In genomic region chr21:28644762-28645161, GRCh38 we compare ENCODE assay signal across 33 cellular contexts.
DNase-seq lines count a peak whose midpoint lies in the region; ATAC-seq, FAIRE-seq and TF ChIP-seq lines count a peak whose summit lies in the region.
"Had no signal": no experiment of that assay in that cellular context is flagged by ENCODE, and none has a peak within 500 bp of the region (broad histone marks: within the 10 kb centered on the region; RNA-seq: fewer than 3 reads in every experiment).

No MANE protein-coding gene starts in this region.

- no TSS peak for BruUV-seq in OCI-LY7 (replicated peaks; lab: Mats Ljungman, UMichigan)

- no peaks in the 10 kb centered on the region for H3K9me2 ChIP-seq in OCI-LY7 (ENCODE audit: insufficient read depth, low read length)

- CTCF ChIA-PET in OCI-LY7 (lab: Charles Lee; ENCODE audit: unreplicated experiment), result no interaction called here

- TF ChIP-seq CTCF in cardiac fibroblast (IDR thresholded peaks at IDR 0.05; ENCODE audit: low read depth, low read length) (no peak), keratinocyte (optimal IDR thresholded peaks at IDR 0.05 in 1 of 3, IDR thresholded peaks at IDR 0.05 in 1 of 3, conservative IDR thresholded peaks at IDR 0.05 in 1 of 3; ENCODE audit: extremely low read depth in 1 of 3, insufficient read depth in 2 of 3, low read length in 3 of 3) (peak in 1 of 3 experiments; percentile 54), OCI-LY7 (conservative IDR thresholded peaks at IDR 0.05; ENCODE audit: low read length) (no peak)

- DNase-seq in EH (ENCODE audit: low read depth) (peak; percentile 69), M059J (ENCODE audit: low read depth) (peak; percentile 57), cardiac fibroblast (ENCODE audit: low read depth in 2 of 2) (peak; percentile 41 to 51), keratinocyte (ENCODE audit: low read depth, low spot score) (peak; percentile 35), OCI-LY7 (ENCODE audit: low spot score) (no peak)
- DNase-seq: activated CD4-positive, alpha-beta memory T cell treated with anti-CD3 and anti-CD28 coated beads, Interleukin-2, amount 10 ng/mL, durations not matched to agents 7 days and 5 days; activated CD8-positive, alpha-beta memory T cell treated with anti-CD3 and anti-CD28 coated beads, Interleukin-2, amount 50 U/mL, for 48 hours; activated naive CD4-positive, alpha-beta T cell treated with anti-CD3 and anti-CD28 coated beads, Interleukin-2, amount 50 U/mL, for 16 hours; amygdala; CD4-positive, alpha-beta memory T cell; effector CD4-positive, alpha-beta T cell; H9; head of caudate nucleus; midbrain; naive B cell; NCI-H1048; NCI-H1694; NCI-H510A; posterior cingulate gyrus; right cardiac atrium; spleen; stimulated activated CD4-positive, alpha-beta T cell treated with anti-CD3 and anti-CD28 coated beads, Interleukin-2, amount 100 ng/mL, for 24 hours had no signal

- no peaks in the 10 kb centered on the region for H4K20me1 ChIP-seq in keratinocyte (ENCODE audit: control insufficient read depth, extremely low read depth, insufficient read depth, low read length)
- no peaks in the 10 kb centered on the region for H4K20me1 ChIP-seq in OCI-LY7 (ENCODE audit: insufficient read depth, low read length)

- H3K36me3 ChIP-seq in keratinocyte (ENCODE audit: control insufficient read depth in 2 of 2, extremely low read depth in 1 of 2, insufficient read depth in 2 of 2, low read length in 2 of 2), result no peaks in the 10 kb centered on the region
- no peaks in the 10 kb centered on the region for H3K36me3 ChIP-seq in OCI-LY7 (ENCODE audit: insufficient read depth, low read length)
- H3K36me3 ChIP-seq: breast epithelium, spleen, thoracic aorta had no signal

- dilution Hi-C loops in keratinocyte (cut with MboI; ENCODE audit: extremely low pct_ligation_motif_present, low sequenced_read_pairs), result no loop called here

- ATAC-seq in GM21515 (IDR thresholded peaks at IDR 0.05; ENCODE audit: unreplicated experiment) (no peak), GM19035 (IDR thresholded peaks at IDR 0.05; ENCODE audit: unreplicated experiment) (no peak), HG02610 (IDR thresholded peaks at IDR 0.05; ENCODE audit: unreplicated experiment) (no peak)
- ATAC-seq: A549, GM12878, right cardiac atrium had no signal

- H2AFZ ChIP-seq in keratinocyte (ENCODE audit: control insufficient read depth, low read length), result peak overlapping the region; percentile 12
- no peak overlapping the region for H2AFZ ChIP-seq in OCI-LY7 (ENCODE audit: low read length)

- H3K79me2 ChIP-seq in keratinocyte (ENCODE audit: control insufficient read depth, insufficient read depth, low read length) (no peaks in the 10 kb centered on the region), OCI-LY7 (ENCODE audit: insufficient read depth, low read depth, low read length) (no peaks in the 10 kb centered on the region)

- H3K4me3 ChIP-seq in cardiac fibroblast (replicated peaks in 1 of 2; ENCODE audit: low read depth in 2 of 2, low read length in 2 of 2) (no peak overlapping the region), keratinocyte (ENCODE audit: control insufficient read depth in 2 of 3, extremely low read depth in 1 of 3, insufficient read depth in 2 of 3, low read depth in 1 of 3, low read length in 3 of 3) (no peak overlapping the region), OCI-LY7 (ENCODE audit: low read depth, low read length, poor library complexity, severe bottlenecking) (no peak overlapping the region)
- H3K4me3 ChIP-seq: A549, breast epithelium, GM12878, SK-N-MC, spleen, thoracic aorta had no signal

- H3K9me3 ChIP-seq in keratinocyte (ENCODE audit: control insufficient read depth, low read depth, low read length), result no peaks in the 10 kb centered on the region
- H3K9me3 ChIP-seq in OCI-LY7 (ENCODE audit: low read length), result no peaks in the 10 kb centered on the region
- H3K9me3 ChIP-seq: A549, breast epithelium, thoracic aorta had no signal

- no peaks in the 10 kb centered on the region for H3K9me1 ChIP-seq in keratinocyte (ENCODE audit: control insufficient read depth, extremely low read depth, insufficient read depth, low read length)

- intact Hi-C loops in OCI-LY7 (cut with micrococcal nuclease; ENCODE audit: unreplicated experiment), result no loop called here

- H3K27me3 ChIP-seq in keratinocyte (ENCODE audit: control insufficient read depth, extremely low read depth, insufficient read depth, low read length), result no peaks in the 10 kb centered on the region
- H3K27me3 ChIP-seq: breast epithelium, spleen had no signal

- no peak overlapping the region for H3K27ac ChIP-seq in keratinocyte (ENCODE audit: control insufficient read depth, insufficient read depth, low read length)
- H3K27ac ChIP-seq in OCI-LY7 (ENCODE audit: low read depth, low read length, poor library complexity, severe bottlenecking), result no peak overlapping the region
- H3K27ac ChIP-seq: A549, RWPE1, SK-N-MC, spleen, thoracic aorta had no signal

- H3K4me1 ChIP-seq in keratinocyte (ENCODE audit: control insufficient read depth, extremely low read depth, insufficient read depth, low read length) (peaks cover 7% of the 10 kb centered on the region), OCI-LY7 (ENCODE audit: insufficient read depth, low read length, poor library complexity, severe bottlenecking) (no peaks in the 10 kb centered on the region)
- H3K4me1 ChIP-seq: A549, breast epithelium, spleen had no signal

- peak overlapping the region; percentile 14 for H3K9ac ChIP-seq in keratinocyte (ENCODE audit: control insufficient read depth, extremely low read depth, insufficient read depth, low read length)

- H3K4me2 ChIP-seq in keratinocyte (ENCODE audit: control insufficient read depth, extremely low read depth, insufficient read depth, low read depth, low read length) (no peak overlapping the region), OCI-LY7 (ENCODE audit: low read length) (no peak overlapping the region)
- H3K4me2 ChIP-seq: A549 had no signal

- POLR2A ChIA-PET in OCI-LY7 (lab: Charles Lee), result no interaction called here

- FAIRE-seq in keratinocyte (lab: Jason Lieb, UNC), result peak; percentile 95
- FAIRE-seq: A549, colon, GM12878, urothelium cell line had no signal
